ENCODE assay signal across 10 cellular contexts in the genomic region with DNA sequence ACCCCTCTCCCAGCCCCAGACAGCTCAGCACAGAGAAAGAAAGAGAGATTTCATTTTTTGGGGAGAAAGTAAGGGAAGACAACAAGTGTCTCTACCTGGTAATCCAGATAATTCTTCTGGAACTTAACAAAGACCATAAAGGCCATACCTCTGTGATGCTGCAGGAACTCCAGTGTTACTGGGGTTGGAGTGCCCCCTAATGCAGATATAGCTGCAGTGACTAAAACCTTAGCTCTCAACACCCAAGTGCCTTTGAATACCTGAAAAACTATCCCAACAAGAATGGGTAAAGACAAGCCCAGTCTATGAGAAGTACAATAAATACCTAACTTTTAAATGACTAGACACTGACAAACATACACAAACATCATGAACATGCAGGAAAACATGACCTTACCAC.
DNase-seq lines count a peak whose midpoint lies in the region; ATAC-seq and TF ChIP-seq lines count a peak whose summit lies in the region.
"Had no signal": no experiment of that assay in that cellular context is flagged by ENCODE, and none has a peak within 500 bp of the region (broad histone marks: within the 10 kb centered on the region; RNA-seq: fewer than 3 reads in every experiment).

No MANE protein-coding gene starts in this region.

- no peaks in the 10 kb centered on the region for H3K36me3 Mint-ChIP-seq in WTC11

- no peaks in the 10 kb centered on the region for H3K27me3 Mint-ChIP-seq in WTC11 (ENCODE audit: low read depth)
- H3K27me3 Mint-ChIP-seq: activated CD4-positive, alpha-beta T cell treated with anti-CD3 and anti-CD28 coated beads, Interleukin-2, amount 10 ng/mL, durations not matched to agents 7 days and 5 days had no signal

- TF ChIP-seq CTCF in WTC11 (IDR thresholded peaks at IDR 0.05) (no peak), GM13977 (IDR thresholded peaks at IDR 0.05; ENCODE audit: extremely low read depth, insufficient read depth, missing control alignments) (no peak)

- DNase-seq in NCI-H82 (lab: John Stamatoyannopoulos, UW) (peak; percentile 15), NCI-H82 treated with DMSO at 0.1 percent for 48 hours (lab: John Stamatoyannopoulos, UW; ENCODE audit: unreplicated experiment) (no peak), WTC11 (ENCODE audit: low spot score) (peak; percentile 31), iPS DF 19.7 (ENCODE audit: low read depth, low spot score) (peak; percentile 12), GM13977 (ENCODE audit: low spot score) (no peak), DMS114 treated with DMSO at 0.1 percent for 48 hours (lab: John Stamatoyannopoulos, UW; ENCODE audit: unreplicated experiment) (no peak)
- DNase-seq: activated CD4-positive, alpha-beta T cell treated with anti-CD3 and anti-CD28 coated beads, Interleukin-2, amount 10 ng/mL, durations not matched to agents 7 days and 5 days; NCI-H1694 had no signal

- H3K4me3 Mint-ChIP-seq in WTC11: no peak overlapping the region
- H3K4me3 Mint-ChIP-seq: activated CD4-positive, alpha-beta T cell treated with anti-CD3 and anti-CD28 coated beads, Interleukin-2, amount 10 ng/mL, durations not matched to agents 7 days and 5 days had no signal

- ATAC-seq in WTC11 (peak; percentile 93), HG03097 (IDR thresholded peaks at IDR 0.05; ENCODE audit: low FRiP score, unreplicated experiment) (no peak), HG02938 (IDR thresholded peaks at IDR 0.05; ENCODE audit: unreplicated experiment) (no peak)

- CTCF ChIA-PET in WTC11 (lab: Charles Lee): interaction anchor here (0.7 to 2.5 kb wide), 13 partner anchors 21 to 845 kb away, joined by 3 to 15 read pairs (median 4); no protein-coding TSS in a partner anchor

- H3K9me3 Mint-ChIP-seq in WTC11: no peaks in the 10 kb centered on the region
- H3K9me3 Mint-ChIP-seq: activated CD4-positive, alpha-beta T cell treated with anti-CD3 and anti-CD28 coated beads, Interleukin-2, amount 10 ng/mL, durations not matched to agents 7 days and 5 days had no signal

- H3K27ac Mint-ChIP-seq in WTC11: no peak overlapping the region
- H3K27ac Mint-ChIP-seq: activated CD4-positive, alpha-beta T cell treated with anti-CD3 and anti-CD28 coated beads, Interleukin-2, amount 10 ng/mL, durations not matched to agents 7 days and 5 days had no signal

- in situ Hi-C loops in GM13977 (cut with MboI; ENCODE audit: low pct_unique_long_range_greater_than_20kb, low sequenced_read_pairs, unreplicated experiment): no loop called here

- POLR2A ChIA-PET in WTC11 (lab: Charles Lee): interaction anchor here (1.1 kb wide), 1 partner anchor 944 kb away, joined by 8 read pairs; no protein-coding TSS in a partner anchor

- peaks cover 4% of the 10 kb centered on the region; the same call in 1 of the 2 replicates for H3K4me1 Mint-ChIP-seq in WTC11
- H3K4me1 Mint-ChIP-seq: activated CD4-positive, alpha-beta T cell treated with anti-CD3 and anti-CD28 coated beads, Interleukin-2, amount 10 ng/mL, durations not matched to agents 7 days and 5 days had no signal

TF ChIP-seq in WTC11, 78 proteins besides CTCF, POLR2A, EP300 and RAD21:
- TF ChIP-seq, protein P1, sequence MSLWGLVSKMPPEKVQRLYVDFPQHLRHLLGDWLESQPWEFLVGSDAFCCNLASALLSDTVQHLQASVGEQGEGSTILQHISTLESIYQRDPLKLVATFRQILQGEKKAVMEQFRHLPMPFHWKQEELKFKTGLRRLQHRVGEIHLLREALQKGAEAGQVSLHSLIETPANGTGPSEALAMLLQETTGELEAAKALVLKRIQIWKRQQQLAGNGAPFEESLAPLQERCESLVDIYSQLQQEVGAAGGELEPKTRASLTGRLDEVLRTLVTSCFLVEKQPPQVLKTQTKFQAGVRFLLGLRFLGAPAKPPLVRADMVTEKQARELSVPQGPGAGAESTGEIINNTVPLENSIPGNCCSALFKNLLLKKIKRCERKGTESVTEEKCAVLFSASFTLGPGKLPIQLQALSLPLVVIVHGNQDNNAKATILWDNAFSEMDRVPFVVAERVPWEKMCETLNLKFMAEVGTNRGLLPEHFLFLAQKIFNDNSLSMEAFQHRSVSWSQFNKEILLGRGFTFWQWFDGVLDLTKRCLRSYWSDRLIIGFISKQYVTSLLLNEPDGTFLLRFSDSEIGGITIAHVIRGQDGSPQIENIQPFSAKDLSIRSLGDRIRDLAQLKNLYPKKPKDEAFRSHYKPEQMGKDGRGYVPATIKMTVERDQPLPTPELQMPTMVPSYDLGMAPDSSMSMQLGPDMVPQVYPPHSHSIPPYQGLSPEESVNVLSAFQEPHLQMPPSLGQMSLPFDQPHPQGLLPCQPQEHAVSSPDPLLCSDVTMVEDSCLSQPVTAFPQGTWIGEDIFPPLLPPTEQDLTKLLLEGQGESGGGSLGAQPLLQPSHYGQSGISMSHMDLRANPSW (CRISPR knock-in tag; conservative IDR thresholded peaks at IDR 0.05; ENCODE audit: low read depth): no peak
- no peak for TF ChIP-seq RELA (CRISPR knock-in tag; IDR thresholded peaks at IDR 0.05; ENCODE audit: borderline replicate concordance)

Comparison
In these comparisons a context has a peak if more than half of its experiments do, and no peak if none do; other contexts are left out.
1. DNase-seq: peak in NCI-H82 (single experiment), WTC11 (single experiment) and iPS DF 19.7 (single experiment); none in NCI-H82 treated with DMSO at 0.1 percent for 48 hours (single experiment), GM13977 (single experiment) and DMS114 treated with DMSO at 0.1 percent for 48 hours (single experiment).